In genomic region chr10:34291466-34292177, GRCh38 we compare ENCODE assay signal across 14 cellular contexts.
DNase-seq lines count a peak whose midpoint lies in the region; ATAC-seq, FAIRE-seq and TF ChIP-seq lines count a peak whose summit lies in the region.
"Had no signal": no experiment of that assay in that cellular context is flagged by ENCODE, and none has a peak within 500 bp of the region (broad histone marks: within the 10 kb centered on the region; RNA-seq: fewer than 3 reads in every experiment).

No MANE protein-coding gene starts in this region.

- peak; percentile 68 for ATAC-seq in activated T-cell treated with anti-CD3 and anti-CD28 coated beads, Interleukin-2, amount 50 U/mL, for 72 hours (replicated peaks in 1 of 2)
- ATAC-seq in HG02759 (IDR thresholded peaks at IDR 0.05; ENCODE audit: unreplicated experiment) (peak; percentile 91), HG03571 (IDR thresholded peaks at IDR 0.05; ENCODE audit: unreplicated experiment) (peak; percentile 70)

- H3K27me3 Mint-ChIP-seq in activated T-cell treated with anti-CD3 and anti-CD28 coated beads, Interleukin-2, amount 50 U/mL, for 72 hours (ENCODE audit: low read depth) = peaks cover 20% of the 10 kb centered on the region

- DNase-seq in activated T-cell treated with anti-CD3 and anti-CD28 coated beads, Interleukin-2, amount 50 U/mL, for 72 hours = no peak
- no peak for DNase-seq in activated T-cell treated with anti-CD3 and anti-CD28 coated beads, Interleukin-2, amount 50 U/mL, for 48 hours
- no peak for DNase-seq in urothelium cell line (ENCODE audit: low spot score)
- DNase-seq in D721Med (ENCODE audit: insufficient read length, low spot score) = no peak
- DNase-seq in DMS 273 (lab: John Stamatoyannopoulos, UW; ENCODE audit: unreplicated experiment) = no peak
- DNase-seq in kidney tubule cell (ENCODE audit: low spot score) = no peak
- DNase-seq: activated CD8-positive, alpha-beta memory T cell treated with anti-CD3 and anti-CD28 coated beads, Interleukin-2, amount 50 U/mL, for 4 hours; colonic mucosa; pancreas; stimulated activated CD4-positive, alpha-beta T cell treated with anti-CD3 and anti-CD28 coated beads, Interleukin-15, amount 100 ng/mL, for 24 hours; transverse colon had no signal

- H3K4me3 Mint-ChIP-seq in activated T-cell treated with anti-CD3 and anti-CD28 coated beads, Interleukin-2, amount 50 U/mL, for 72 hours = peak overlapping the region in 1 of 2 donors; percentile 6

- H3K9me3 Mint-ChIP-seq in activated T-cell treated with anti-CD3 and anti-CD28 coated beads, Interleukin-2, amount 50 U/mL, for 72 hours = no peaks in the 10 kb centered on the region

- TF ChIP-seq CTCF in D721Med (IDR thresholded peaks at IDR 0.05; ENCODE audit: insufficient read depth, missing control alignments) = no peak

- H3K36me3 Mint-ChIP-seq in activated T-cell treated with anti-CD3 and anti-CD28 coated beads, Interleukin-2, amount 50 U/mL, for 72 hours (ENCODE audit: insufficient read depth in 2 of 2) = no peaks in the 10 kb centered on the region

- peaks cover 20% of the 10 kb centered on the region for H3K4me1 Mint-ChIP-seq in activated T-cell treated with anti-CD3 and anti-CD28 coated beads, Interleukin-2, amount 50 U/mL, for 72 hours (ENCODE audit: low read depth)

- FAIRE-seq in urothelium cell line (lab: Jason Lieb, UNC) (peak; percentile 37), D721Med (lab: Jason Lieb, UNC) (no peak)
- FAIRE-seq: A204.1, pancreas had no signal

- H3K27ac Mint-ChIP-seq in activated T-cell treated with anti-CD3 and anti-CD28 coated beads, Interleukin-2, amount 50 U/mL, for 72 hours = no peak overlapping the region
